26 cellular contexts compared by ENCODE assay signal in genomic region chrX:129013574-129013973, GRCh38.
"Had no signal": no experiment of that assay in that cellular context is flagged by ENCODE, and none has a peak within 500 bp of the region (broad histone marks: within the 10 kb centered on the region; RNA-seq: fewer than 3 reads in every experiment).

No MANE protein-coding gene starts in this region.

- DNase-seq: activated CD4-positive, alpha-beta memory T cell treated with anti-CD3 and anti-CD28 coated beads for 36 hours; activated CD4-positive, alpha-beta T cell treated with anti-CD3 and anti-CD28 coated beads for 48 hours; activated naive CD4-positive, alpha-beta T cell treated with Interleukin-2 at 50 U/mL for 16 hours; activated naive CD8-positive, alpha-beta T cell treated with anti-CD3 and anti-CD28 coated beads for 36 hours; activated T-cell treated with anti-CD3 and anti-CD28 coated beads, Interleukin-2, amount 50 U/mL, for 48 hours; dorsolateral prefrontal cortex; effector memory CD8-positive, alpha-beta T cell; esophagus squamous epithelium; gastrocnemius medialis; hippocampal formation; left ventricle myocardium superior; mammary epithelial cell; midbrain; pancreas; right cardiac atrium; stimulated activated CD4-positive, alpha-beta T cell treated with anti-CD3 and anti-CD28 coated beads, Interleukin-12 subunit alpha, Interleukin-12 subunit beta, amount 100 ng/mL, for 4 hours; stimulated activated CD4-positive, alpha-beta T cell treated with anti-CD3 and anti-CD28 coated beads, Interleukin-4, amount 100 ng/mL, for 4 hours; substantia nigra; T-helper 9 cell; thyroid gland; upper lobe of right lung had no signal

- H3K4me1 Mint-ChIP-seq: activated naive CD8-positive, alpha-beta T cell treated with anti-CD3 and anti-CD28 coated beads for 36 hours; central memory CD8-positive, alpha-beta T cell had no signal

- H3K27me3 Mint-ChIP-seq: activated CD4-positive, alpha-beta memory T cell treated with anti-CD3 and anti-CD28 coated beads for 36 hours; activated naive CD8-positive, alpha-beta T cell treated with anti-CD3 and anti-CD28 coated beads for 36 hours; central memory CD8-positive, alpha-beta T cell; effector memory CD8-positive, alpha-beta T cell; stimulated activated naive CD8-positive, alpha-beta T cell treated with anti-CD3 and anti-CD28 coated beads, Interleukin-15, Interleukin-2, amounts not matched to agents 100 ng/mL and 50 ng/mL, for 24 hours had no signal

- H3K36me3 Mint-ChIP-seq: activated CD4-positive, alpha-beta memory T cell treated with anti-CD3 and anti-CD28 coated beads for 36 hours; activated naive CD8-positive, alpha-beta T cell treated with anti-CD3 and anti-CD28 coated beads for 36 hours; natural killer cell treated with Interleukin-12 subunit alpha and Interleukin-12 subunit beta and Interleukin-15 and Interleukin-18, amount 100 ng/mL, for 72 hours had no signal

- H3K27ac Mint-ChIP-seq: activated CD4-positive, alpha-beta memory T cell treated with anti-CD3 and anti-CD28 coated beads for 36 hours; activated naive CD8-positive, alpha-beta T cell treated with anti-CD3 and anti-CD28 coated beads for 36 hours; effector memory CD8-positive, alpha-beta T cell; natural killer cell treated with Interleukin-12 subunit alpha and Interleukin-12 subunit beta and Interleukin-15 and Interleukin-18, amount 100 ng/mL, for 72 hours; stimulated activated naive CD8-positive, alpha-beta T cell treated with anti-CD3 and anti-CD28 coated beads, Interleukin-15, Interleukin-2, amounts not matched to agents 100 ng/mL and 50 ng/mL, for 24 hours had no signal

- H3K27ac ChIP-seq: dorsolateral prefrontal cortex, esophagus squamous epithelium, gastrocnemius medialis, pancreas, thyroid gland, upper lobe of right lung had no signal

- H3K4me3 ChIP-seq: dorsolateral prefrontal cortex, esophagus squamous epithelium, gastrocnemius medialis, pancreas, thyroid gland, upper lobe of right lung had no signal

- FAIRE-seq: colon, islet of Langerhans, pancreas had no signal

- H3K9me3 ChIP-seq: esophagus squamous epithelium, gastrocnemius medialis, pancreas, thyroid gland, upper lobe of right lung had no signal

- ATAC-seq: effector memory CD8-positive, alpha-beta T cell; gastrocnemius medialis; left ventricle myocardium superior; natural killer cell treated with Interleukin-12 subunit alpha and Interleukin-12 subunit beta and Interleukin-15 and Interleukin-18, amount 100 ng/mL, for 72 hours; pancreas; right cardiac atrium; upper lobe of right lung had no signal

- H3K9me3 Mint-ChIP-seq: activated CD4-positive, alpha-beta memory T cell treated with anti-CD3 and anti-CD28 coated beads for 36 hours; activated naive CD8-positive, alpha-beta T cell treated with anti-CD3 and anti-CD28 coated beads for 36 hours; central memory CD8-positive, alpha-beta T cell; natural killer cell treated with Interleukin-12 subunit alpha and Interleukin-12 subunit beta and Interleukin-15 and Interleukin-18, amount 100 ng/mL, for 72 hours; stimulated activated naive CD8-positive, alpha-beta T cell treated with anti-CD3 and anti-CD28 coated beads, Interleukin-15, Interleukin-2, amounts not matched to agents 100 ng/mL and 50 ng/mL, for 24 hours had no signal

- H3K36me3 ChIP-seq: esophagus squamous epithelium, gastrocnemius medialis, pancreas, thyroid gland, upper lobe of right lung had no signal

- H3K27me3 ChIP-seq: esophagus squamous epithelium, gastrocnemius medialis, thyroid gland, upper lobe of right lung had no signal

- H3K4me1 ChIP-seq: esophagus squamous epithelium, gastrocnemius medialis, pancreas, thyroid gland, upper lobe of right lung had no signal

- H3K4me3 Mint-ChIP-seq: activated CD4-positive, alpha-beta memory T cell treated with anti-CD3 and anti-CD28 coated beads for 36 hours; activated naive CD8-positive, alpha-beta T cell treated with anti-CD3 and anti-CD28 coated beads for 36 hours; central memory CD8-positive, alpha-beta T cell; effector memory CD8-positive, alpha-beta T cell; natural killer cell treated with Interleukin-12 subunit alpha and Interleukin-12 subunit beta and Interleukin-15 and Interleukin-18, amount 100 ng/mL, for 72 hours; stimulated activated naive CD8-positive, alpha-beta T cell treated with anti-CD3 and anti-CD28 coated beads, Interleukin-15, Interleukin-2, amounts not matched to agents 100 ng/mL and 50 ng/mL, for 24 hours had no signal
